1 cellular context compared by ENCODE assay signal in the genomic region with DNA sequence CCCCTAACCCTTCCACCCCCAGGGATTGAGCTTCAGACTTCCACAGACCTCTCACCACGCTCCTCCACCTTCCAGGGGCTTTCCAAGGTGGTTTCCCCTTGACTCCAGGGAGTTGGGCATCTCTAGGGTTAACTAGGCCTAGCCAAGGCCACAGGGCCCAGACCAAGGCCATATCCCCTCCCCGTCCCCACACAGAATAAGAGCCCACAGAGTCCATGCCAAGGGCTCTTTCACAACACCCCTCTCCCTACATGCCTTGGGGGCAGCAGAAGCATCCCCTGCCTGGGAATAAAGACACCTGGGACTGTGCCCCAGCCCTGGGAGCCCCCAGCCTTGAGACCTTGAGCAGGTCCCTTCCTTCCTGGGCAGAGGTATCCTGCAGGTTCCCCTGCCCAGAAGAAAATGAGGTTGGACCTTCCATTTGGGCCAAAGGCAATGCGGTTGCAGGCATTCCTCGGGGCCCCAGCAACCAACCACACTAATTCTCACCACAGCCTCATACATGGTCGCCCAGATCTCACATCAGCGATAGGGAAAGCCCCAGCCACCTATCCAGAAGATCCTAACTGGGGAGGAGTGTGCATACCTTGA.
TF ChIP-seq lines count a peak whose summit lies in the region.

No MANE protein-coding gene starts in this region.

TF ChIP-seq in WTC11, 78 proteins besides CTCF, POLR2A, EP300 and RAD21 (continued from another document):
- TF ChIP-seq, protein P1, sequence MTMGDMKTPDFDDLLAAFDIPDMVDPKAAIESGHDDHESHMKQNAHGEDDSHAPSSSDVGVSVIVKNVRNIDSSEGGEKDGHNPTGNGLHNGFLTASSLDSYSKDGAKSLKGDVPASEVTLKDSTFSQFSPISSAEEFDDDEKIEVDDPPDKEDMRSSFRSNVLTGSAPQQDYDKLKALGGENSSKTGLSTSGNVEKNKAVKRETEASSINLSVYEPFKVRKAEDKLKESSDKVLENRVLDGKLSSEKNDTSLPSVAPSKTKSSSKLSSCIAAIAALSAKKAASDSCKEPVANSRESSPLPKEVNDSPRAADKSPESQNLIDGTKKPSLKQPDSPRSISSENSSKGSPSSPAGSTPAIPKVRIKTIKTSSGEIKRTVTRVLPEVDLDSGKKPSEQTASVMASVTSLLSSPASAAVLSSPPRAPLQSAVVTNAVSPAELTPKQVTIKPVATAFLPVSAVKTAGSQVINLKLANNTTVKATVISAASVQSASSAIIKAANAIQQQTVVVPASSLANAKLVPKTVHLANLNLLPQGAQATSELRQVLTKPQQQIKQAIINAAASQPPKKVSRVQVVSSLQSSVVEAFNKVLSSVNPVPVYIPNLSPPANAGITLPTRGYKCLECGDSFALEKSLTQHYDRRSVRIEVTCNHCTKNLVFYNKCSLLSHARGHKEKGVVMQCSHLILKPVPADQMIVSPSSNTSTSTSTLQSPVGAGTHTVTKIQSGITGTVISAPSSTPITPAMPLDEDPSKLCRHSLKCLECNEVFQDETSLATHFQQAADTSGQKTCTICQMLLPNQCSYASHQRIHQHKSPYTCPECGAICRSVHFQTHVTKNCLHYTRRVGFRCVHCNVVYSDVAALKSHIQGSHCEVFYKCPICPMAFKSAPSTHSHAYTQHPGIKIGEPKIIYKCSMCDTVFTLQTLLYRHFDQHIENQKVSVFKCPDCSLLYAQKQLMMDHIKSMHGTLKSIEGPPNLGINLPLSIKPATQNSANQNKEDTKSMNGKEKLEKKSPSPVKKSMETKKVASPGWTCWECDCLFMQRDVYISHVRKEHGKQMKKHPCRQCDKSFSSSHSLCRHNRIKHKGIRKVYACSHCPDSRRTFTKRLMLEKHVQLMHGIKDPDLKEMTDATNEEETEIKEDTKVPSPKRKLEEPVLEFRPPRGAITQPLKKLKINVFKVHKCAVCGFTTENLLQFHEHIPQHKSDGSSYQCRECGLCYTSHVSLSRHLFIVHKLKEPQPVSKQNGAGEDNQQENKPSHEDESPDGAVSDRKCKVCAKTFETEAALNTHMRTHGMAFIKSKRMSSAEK (CRISPR knock-in tag; IDR thresholded peaks at IDR 0.05; ENCODE audit: borderline replicate concordance) = no peak
- TF ChIP-seq, protein P2, sequence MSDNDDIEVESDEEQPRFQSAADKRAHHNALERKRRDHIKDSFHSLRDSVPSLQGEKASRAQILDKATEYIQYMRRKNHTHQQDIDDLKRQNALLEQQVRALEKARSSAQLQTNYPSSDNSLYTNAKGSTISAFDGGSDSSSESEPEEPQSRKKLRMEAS (CRISPR knock-in tag; IDR thresholded peaks at IDR 0.05) = no peak
- TF ChIP-seq, protein P3, sequence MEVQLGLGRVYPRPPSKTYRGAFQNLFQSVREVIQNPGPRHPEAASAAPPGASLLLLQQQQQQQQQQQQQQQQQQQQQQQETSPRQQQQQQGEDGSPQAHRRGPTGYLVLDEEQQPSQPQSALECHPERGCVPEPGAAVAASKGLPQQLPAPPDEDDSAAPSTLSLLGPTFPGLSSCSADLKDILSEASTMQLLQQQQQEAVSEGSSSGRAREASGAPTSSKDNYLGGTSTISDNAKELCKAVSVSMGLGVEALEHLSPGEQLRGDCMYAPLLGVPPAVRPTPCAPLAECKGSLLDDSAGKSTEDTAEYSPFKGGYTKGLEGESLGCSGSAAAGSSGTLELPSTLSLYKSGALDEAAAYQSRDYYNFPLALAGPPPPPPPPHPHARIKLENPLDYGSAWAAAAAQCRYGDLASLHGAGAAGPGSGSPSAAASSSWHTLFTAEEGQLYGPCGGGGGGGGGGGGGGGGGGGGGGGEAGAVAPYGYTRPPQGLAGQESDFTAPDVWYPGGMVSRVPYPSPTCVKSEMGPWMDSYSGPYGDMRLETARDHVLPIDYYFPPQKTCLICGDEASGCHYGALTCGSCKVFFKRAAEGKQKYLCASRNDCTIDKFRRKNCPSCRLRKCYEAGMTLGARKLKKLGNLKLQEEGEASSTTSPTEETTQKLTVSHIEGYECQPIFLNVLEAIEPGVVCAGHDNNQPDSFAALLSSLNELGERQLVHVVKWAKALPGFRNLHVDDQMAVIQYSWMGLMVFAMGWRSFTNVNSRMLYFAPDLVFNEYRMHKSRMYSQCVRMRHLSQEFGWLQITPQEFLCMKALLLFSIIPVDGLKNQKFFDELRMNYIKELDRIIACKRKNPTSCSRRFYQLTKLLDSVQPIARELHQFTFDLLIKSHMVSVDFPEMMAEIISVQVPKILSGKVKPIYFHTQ (CRISPR knock-in tag; IDR thresholded peaks at IDR 0.05) = no peak
- no peak for TF ChIP-seq JAZF1 (CRISPR knock-in tag; IDR thresholded peaks at IDR 0.05)
- no peak for TF ChIP-seq NFYB (CRISPR knock-in tag; conservative IDR thresholded peaks at IDR 0.05; ENCODE audit: low read depth)
